Comparison of ENCODE assay signal across 19 cellular contexts in the genomic region with DNA sequence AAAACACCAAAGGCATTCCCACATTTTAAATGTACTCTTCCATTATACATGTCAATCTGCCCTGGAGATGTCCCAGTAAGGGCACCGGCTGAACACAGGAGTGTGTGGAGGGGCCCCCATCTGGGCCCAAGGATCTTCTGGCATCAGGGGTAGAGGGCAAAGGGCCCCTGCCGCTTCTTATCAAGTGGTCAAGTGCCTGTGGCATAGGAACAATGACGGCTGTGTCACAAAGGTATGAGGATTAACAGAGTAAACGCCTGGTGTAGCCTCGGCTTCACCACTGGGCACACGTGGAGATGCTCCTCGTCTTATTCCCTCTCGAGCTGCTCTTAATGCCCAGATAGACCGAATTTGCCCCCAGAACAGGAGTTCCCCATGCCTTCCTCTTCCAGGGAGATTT.
DNase-seq lines count a peak whose midpoint lies in the region; ATAC-seq and TF ChIP-seq lines count a peak whose summit lies in the region.
"Had no signal": no experiment of that assay in that cellular context is flagged by ENCODE, and none has a peak within 500 bp of the region (broad histone marks: within the 10 kb centered on the region; RNA-seq: fewer than 3 reads in every experiment).

No MANE protein-coding gene starts in this region.

- 91% methylated on average over 5 of the region's 9 CpGs; no CpG with 5 or more reads in 1 of the 2 experiments for WGBS in IMR-90 (ENCODE audit: extremely low coverage in 2 of 2, insufficient read length in 1 of 2), 2 experiments
- WGBS in mesenchymal stem cell: 87% methylated on average over 9 of the region's 9 CpGs
- WGBS in stomach, 5 donors: 43 to 66% (median 62%) methylated on average over 9 of the region's 9 CpGs

- H2BK120ac ChIP-seq in IMR-90 (ENCODE audit: low read depth, low read length) (peak overlapping the region; percentile 64; the same call in 1 of the 2 replicates), mesenchymal stem cell (ENCODE audit: low read depth, low read length) (no peak overlapping the region)

- no TSS peak for BruUV-seq in IMR-90 (replicated peaks; lab: Mats Ljungman, UMichigan)

- TF ChIP-seq POLR2A in IMR-90 (IDR thresholded peaks at IDR 0.05; ENCODE audit: low read depth, low read length): no peak
- TF ChIP-seq POLR2A in stomach (IDR thresholded peaks at IDR 0.05): no peak

- H3K36me3 Mint-ChIP-seq in stimulated activated memory B cell treated with anti-CD40 and anti-IgM and Interleukin-4, amounts not matched to agents 10 μg/mL and 1 μg/mL and 100 μg/mL, for 72 hours: no peaks in the 10 kb centered on the region

- H3K4me2 ChIP-seq in IMR-90 (ENCODE audit: low read depth, low read length): no peak overlapping the region
- H3K4me2 ChIP-seq in fibroblast of lung (ENCODE audit: extremely low read depth, insufficient read depth, low read length): no peak overlapping the region
- no peak overlapping the region for H3K4me2 ChIP-seq in mesenchymal stem cell (ENCODE audit: low read length, poor library complexity, severe bottlenecking)

- no peak overlapping the region for H2AK9ac ChIP-seq in IMR-90 (replicated peaks; ENCODE audit: low read depth, low read length, poor library complexity)

- TF ChIP-seq CTCF in IMR-90 (conservative IDR thresholded peaks at IDR 0.05; ENCODE audit: low read depth, low read length) (no peak), fibroblast of lung (conservative IDR thresholded peaks at IDR 0.05 in 1 of 2, IDR thresholded peaks at IDR 0.05 in 1 of 2; ENCODE audit: low read depth in 1 of 2, low read length in 2 of 2) (no peak), stomach (IDR thresholded peaks at IDR 0.05) (no peak)

- peaks cover 14% of the 10 kb centered on the region for H3K4me1 ChIP-seq in IMR-90 (ENCODE audit: control insufficient read depth, insufficient read depth, low read length)
- peaks cover 13% of the 10 kb centered on the region for H3K4me1 ChIP-seq in fibroblast of lung (ENCODE audit: control insufficient read depth, extremely low read depth, insufficient read depth, low read length)
- H3K4me1 ChIP-seq in mesenchymal stem cell (ENCODE audit: control insufficient read depth, insufficient read depth, low read depth, low read length): peaks cover 34% of the 10 kb centered on the region
- H3K4me1 ChIP-seq in stomach: peaks cover 19 to 45% (median 39%) of the 10 kb centered on the region in 4 donors

- peaks cover 18% of the 10 kb centered on the region; the same call in 1 of the 2 replicates for H3K9me1 ChIP-seq in IMR-90 (ENCODE audit: insufficient read depth, low read length)

- TF ChIP-seq RAD21 in IMR-90 (IDR thresholded peaks at IDR 0.05; ENCODE audit: low read length): no peak

- no peak overlapping the region for H3K4me3 ChIP-seq in IMR-90 (ENCODE audit: insufficient read depth, low read depth, low read length)
- H3K4me3 ChIP-seq in fibroblast of lung (replicated peaks in 1 of 4; ENCODE audit: control extremely low read depth in 1 of 4, insufficient read depth in 1 of 4, low read depth in 3 of 4, low read length in 4 of 4): no peak overlapping the region
- no peak overlapping the region for H3K4me3 ChIP-seq in mesenchymal stem cell (ENCODE audit: insufficient read depth in 1 of 2, low read depth in 1 of 2, low read length in 2 of 2)
- no peak overlapping the region for H3K4me3 ChIP-seq in stomach
- H3K4me3 ChIP-seq: SJCRH30 had no signal

- H3K27me3 ChIP-seq in IMR-90 (ENCODE audit: control insufficient read depth, insufficient read depth, low read length): peaks cover 3% of the 10 kb centered on the region; the same call in 1 of the 2 replicates
- H3K27me3 ChIP-seq in fibroblast of lung (ENCODE audit: control insufficient read depth, insufficient read depth, low read length): no peaks in the 10 kb centered on the region
- peaks cover 19 to 31% of the 10 kb centered on the region in 2 experiments for H3K27me3 ChIP-seq in mesenchymal stem cell (ENCODE audit: control insufficient read depth in 1 of 2, insufficient read depth in 1 of 2, low read length in 2 of 2)
- no peaks in the 10 kb centered on the region for H3K27me3 ChIP-seq in stomach

- H4K91ac ChIP-seq in IMR-90 (ENCODE audit: insufficient read depth, low read depth, low read length) (peak overlapping the region; percentile 56; the same call in 1 of the 2 replicates), mesenchymal stem cell (ENCODE audit: low read length) (no peak overlapping the region)

- H3K9me3 Mint-ChIP-seq in stimulated activated memory B cell treated with anti-CD40 and anti-IgM and Interleukin-4, amounts not matched to agents 10 μg/mL and 1 μg/mL and 100 μg/mL, for 72 hours: no peaks in the 10 kb centered on the region
- H3K9me3 Mint-ChIP-seq: H9 had no signal

- H3K27me3 Mint-ChIP-seq in stimulated activated memory B cell treated with anti-CD40 and anti-IgM and Interleukin-4, amounts not matched to agents 10 μg/mL and 1 μg/mL and 100 μg/mL, for 72 hours: peaks cover 31% of the 10 kb centered on the region

- H3K9ac ChIP-seq in IMR-90 (ENCODE audit: low read depth, low read length) (no peak overlapping the region), fibroblast of lung (ENCODE audit: insufficient read depth, low read length) (no peak overlapping the region), mesenchymal stem cell (ENCODE audit: low read length) (peak overlapping the region; percentile 66)

- peak overlapping the region; percentile 2 for H2AFZ ChIP-seq in IMR-90 (replicated peaks; ENCODE audit: low read length, poor library complexity)
- no peak overlapping the region for H2AFZ ChIP-seq in fibroblast of lung (ENCODE audit: low read length)
- H2AFZ ChIP-seq in mesenchymal stem cell (ENCODE audit: low read depth, low read length): no peak overlapping the region

- H2BK20ac ChIP-seq in IMR-90 (ENCODE audit: low read depth, low read length): peak overlapping the region; percentile 55; the same call in 1 of the 2 replicates

- H4K20me1 ChIP-seq in IMR-90 (ENCODE audit: insufficient read depth, low read length) (no peaks in the 10 kb centered on the region), fibroblast of lung (ENCODE audit: control insufficient read depth, extremely low read depth, insufficient read depth, low read length) (no peaks in the 10 kb centered on the region)

- no peaks in the 10 kb centered on the region for H3K79me2 ChIP-seq in fibroblast of lung (ENCODE audit: control insufficient read depth, insufficient read depth, low read length)

- H3K18ac ChIP-seq in IMR-90 (ENCODE audit: low read depth, low read length) (no peak overlapping the region), mesenchymal stem cell (ENCODE audit: low read depth in 1 of 2, low read length in 2 of 2) (no peak overlapping the region)

- H3K14ac ChIP-seq in IMR-90 (replicated peaks; ENCODE audit: low read depth, low read length) (peak overlapping the region; percentile 45; the same call in 1 of the 2 replicates), mesenchymal stem cell (ENCODE audit: low read length in 2 of 2) (no peak overlapping the region)

- no peak overlapping the region for H3K4me3 Mint-ChIP-seq in stimulated activated memory B cell treated with anti-CD40 and anti-IgM and Interleukin-4, amounts not matched to agents 10 μg/mL and 1 μg/mL and 100 μg/mL, for 72 hours
- H3K4me3 Mint-ChIP-seq: H9 had no signal

- peak overlapping the region in 1 of 2 experiments; percentile 5; a peak in 1 of 4 replicates for H4K8ac ChIP-seq in IMR-90 (ENCODE audit: low read depth in 2 of 2, low read length in 2 of 2)
- no peak overlapping the region for H4K8ac ChIP-seq in mesenchymal stem cell (ENCODE audit: low read length)

- intact Hi-C loops in IMR-90 (cut with micrococcal nuclease) (no loop called here), stomach (cut with DNase I; ENCODE audit: low total_unique reads) (no loop called here)

- H3K56ac ChIP-seq in IMR-90 (ENCODE audit: extremely low read depth, insufficient read depth, low read length): no peak overlapping the region

- dilution Hi-C loops in IMR-90 (cut with HindIII; ENCODE audit: low sequenced_read_pairs, unreplicated experiment): no loop called here

- no peak overlapping the region for H3K27ac ChIP-seq in IMR-90 (ENCODE audit: insufficient read depth, low read length)
- H3K27ac ChIP-seq in fibroblast of lung (ENCODE audit: insufficient read depth, low read length): peak overlapping the region; percentile 63
- no peak overlapping the region for H3K27ac ChIP-seq in mesenchymal stem cell (ENCODE audit: low read length, poor library complexity, severe bottlenecking)
- H3K27ac ChIP-seq in stomach: peak overlapping the region; percentile 54 to 76 (median 61)
- H3K27ac ChIP-seq: C4-2B, SJCRH30 had no signal

- no peak overlapping the region; the same call in 1 of the 2 replicates for H3K23ac ChIP-seq in IMR-90 (ENCODE audit: low read depth, low read length)
- no peak overlapping the region for H3K23ac ChIP-seq in mesenchymal stem cell (ENCODE audit: low read length in 2 of 2)

- H3K36me3 ChIP-seq in IMR-90 (ENCODE audit: control insufficient read depth, insufficient read depth, low read length) (no peaks in the 10 kb centered on the region), fibroblast of lung (ENCODE audit: control insufficient read depth, insufficient read depth, low read length) (no peaks in the 10 kb centered on the region), mesenchymal stem cell (ENCODE audit: control insufficient read depth in 1 of 2, insufficient read depth in 2 of 2, low read depth in 1 of 2, low read length in 2 of 2) (no peaks in the 10 kb centered on the region), stomach (no peaks in the 10 kb centered on the region)
- H3K36me3 ChIP-seq: SJCRH30 had no signal

- CTCF ChIA-PET in IMR-90 (lab: Yijun Ruan, JAX): no interaction called here

- no peak overlapping the region for H3K27ac Mint-ChIP-seq in stimulated activated memory B cell treated with anti-CD40 and anti-IgM and Interleukin-4, amounts not matched to agents 10 μg/mL and 1 μg/mL and 100 μg/mL, for 72 hours
- H3K27ac Mint-ChIP-seq: H9 had no signal

- peak overlapping the region; percentile 4; the same call in 2 of the 3 replicates for H2BK15ac ChIP-seq in IMR-90 (ENCODE audit: low read depth, low read length)
- no peak overlapping the region for H2BK15ac ChIP-seq in mesenchymal stem cell (ENCODE audit: low read depth, poor library complexity, severe bottlenecking)

- no peak for ATAC-seq in IMR-90 (ENCODE audit: low read depth)
- ATAC-seq in stimulated activated memory B cell treated with anti-CD40 and anti-IgM and Interleukin-4, amounts not matched to agents 10 μg/mL and 1 μg/mL and 100 μg/mL, for 72 hours: no peak

- in situ Hi-C loops in IMR-90 (cut with MboI; ENCODE audit: low sequenced_read_pairs): no loop called here

- no peaks in the 10 kb centered on the region for H3K9me3 ChIP-seq in IMR-90 (ENCODE audit: control insufficient read depth, insufficient read depth, low read length)
- no peaks in the 10 kb centered on the region for H3K9me3 ChIP-seq in fibroblast of lung (ENCODE audit: control insufficient read depth, insufficient read depth, low read depth, low read length)
- H3K9me3 ChIP-seq in mesenchymal stem cell (ENCODE audit: control insufficient read depth, low read length): no peaks in the 10 kb centered on the region
- no peaks in the 10 kb centered on the region for H3K9me3 ChIP-seq in stomach
- H3K9me3 ChIP-seq: SJCRH30 had no signal

- POLR2A ChIA-PET in IMR-90 (lab: Charles Lee; ENCODE audit: unreplicated experiment): interaction anchor here (0.6 kb wide), 1 partner anchor 783 kb away, joined by 6 read pairs; no protein-coding TSS in a partner anchor

- H2BK12ac ChIP-seq in mesenchymal stem cell (ENCODE audit: low read length in 2 of 2): no peak overlapping the region

- no peak for DNase-seq in IMR-90
- DNase-seq in fibroblast of lung (ENCODE audit: low read depth in 2 of 2): no peak
- DNase-seq in mesenchymal stem cell: no peak
- no peak for DNase-seq in stomach
- no peak for DNase-seq in NCI-H524 treated with DMSO at 0.1 percent for 48 hours (lab: John Stamatoyannopoulos, UW)
- DNase-seq in activated effector memory CD4-positive, alpha-beta T cell treated with anti-CD3 and anti-CD28 coated beads, Interleukin-2, amount 50 U/mL, for 16 hours: no peak
- DNase-seq: COR-L47, EL, H9, KBM-7, NCI-H1436, NCI-H2029, NCI-H2171, NCI-H446 treated with DMSO at 0.1 percent for 48 hours, NCI-H748 treated with DMSO at 0.1 percent for 48 hours, OCI-M1 had no signal

- H2AK5ac ChIP-seq in IMR-90 (ENCODE audit: low read depth, low read length) (peak overlapping the region; percentile 64; the same call in 1 of the 2 replicates), mesenchymal stem cell (ENCODE audit: low read length, severe bottlenecking) (no peak overlapping the region)

- no peaks in the 10 kb centered on the region for H3K79me1 ChIP-seq in IMR-90 (ENCODE audit: low read depth in 1 of 2, low read length in 2 of 2)
- H3K79me1 ChIP-seq in mesenchymal stem cell (replicated peaks; ENCODE audit: low read length, poor library complexity, severe bottlenecking): no peaks in the 10 kb centered on the region

- no peak for TF ChIP-seq EP300 in stomach (IDR thresholded peaks at IDR 0.05)

- peak overlapping the region; percentile 41 for H3K4ac ChIP-seq in IMR-90 (ENCODE audit: low read depth, low read length)
- no peak overlapping the region for H3K4ac ChIP-seq in mesenchymal stem cell (ENCODE audit: low read depth in 1 of 2, low read length in 2 of 2)

- no peaks in the 10 kb centered on the region for H3K4me1 Mint-ChIP-seq in stimulated activated memory B cell treated with anti-CD40 and anti-IgM and Interleukin-4, amounts not matched to agents 10 μg/mL and 1 μg/mL and 100 μg/mL, for 72 hours

- H2BK5ac ChIP-seq in IMR-90 (ENCODE audit: low read depth, low read length, poor library complexity, severe bottlenecking) (no peak overlapping the region), mesenchymal stem cell (ENCODE audit: low read depth, low read length, poor library complexity, severe bottlenecking) (no peak overlapping the region)

- no peak overlapping the region for H4K5ac ChIP-seq in IMR-90 (ENCODE audit: low read depth, low read length)

Comparison
In these comparisons a context has a peak if more than half of its experiments do, and no peak if none do; other contexts are left out.
1. H3K27ac ChIP-seq: peak in fibroblast of lung (single experiment) and stomach (5 of 5); none in IMR-90 (single experiment) and mesenchymal stem cell (single experiment).